Comparison of ENCODE assay signal across 8 cellular contexts in genomic region chr4:85779165-85779564, GRCh38.
A peak's percentile ranks its signal among the peaks of the same experiment; 100 is the strongest.
DNase-seq lines count a peak whose midpoint lies in the region; ATAC-seq and TF ChIP-seq lines count a peak whose summit lies in the region.

No MANE protein-coding gene starts in this region.

- H3K9ac ChIP-seq in endodermal cell (ENCODE audit: extremely low read depth, low read length, poor library complexity, severe bottlenecking), result peak overlapping the region; percentile 28

- peaks cover 15% of the 10 kb centered on the region for H3K9me3 ChIP-seq in endodermal cell (ENCODE audit: control insufficient read depth, low read length)
- H3K9me3 ChIP-seq in psoas muscle, result no peaks in the 10 kb centered on the region

- peak overlapping the region; percentile 79 for H3K27ac Mint-ChIP-seq in endodermal cell
- H3K27ac Mint-ChIP-seq in activated CD8-positive, alpha-beta memory T cell treated with anti-CD3 and anti-CD28 coated beads, Interleukin-2, amount 10 ng/mL, durations not matched to agents 7 days and 5 days, result no peak overlapping the region

- peaks cover 35% of the 10 kb centered on the region for H3K4me1 Mint-ChIP-seq in endodermal cell
- H3K4me1 Mint-ChIP-seq in activated CD8-positive, alpha-beta memory T cell treated with anti-CD3 and anti-CD28 coated beads, Interleukin-2, amount 10 ng/mL, durations not matched to agents 7 days and 5 days, result no peaks in the 10 kb centered on the region

- peak; percentile 24 for ATAC-seq in GM18517 (IDR thresholded peaks at IDR 0.05; ENCODE audit: unreplicated experiment)
- peak; percentile 32 for ATAC-seq in HG03432 (IDR thresholded peaks at IDR 0.05; ENCODE audit: unreplicated experiment)
- ATAC-seq in psoas muscle, result no peak
- no peak for ATAC-seq in activated CD8-positive, alpha-beta memory T cell treated with anti-CD3 and anti-CD28 coated beads, Interleukin-2, amount 10 ng/mL, durations not matched to agents 7 days and 5 days
- no peak for ATAC-seq in GM18520 (IDR thresholded peaks at IDR 0.05; ENCODE audit: unreplicated experiment)

- no peaks in the 10 kb centered on the region for H3K27me3 ChIP-seq in endodermal cell (ENCODE audit: control insufficient read depth, insufficient read depth, low read length, poor library complexity, severe bottlenecking)
- H3K27me3 ChIP-seq in psoas muscle (ENCODE audit: insufficient read depth in 3 of 3, low read length in 2 of 3), result no peaks in the 10 kb centered on the region

- peaks cover 12% of the 10 kb centered on the region for H3K36me3 Mint-ChIP-seq in endodermal cell (ENCODE audit: low read depth)
- H3K36me3 Mint-ChIP-seq in activated CD8-positive, alpha-beta memory T cell treated with anti-CD3 and anti-CD28 coated beads, Interleukin-2, amount 10 ng/mL, durations not matched to agents 7 days and 5 days, result no peaks in the 10 kb centered on the region

- CTCF ChIA-PET in activated CD8-positive, alpha-beta memory T cell treated with anti-CD3 and anti-CD28 coated beads, Interleukin-2, amount 10 ng/mL, durations not matched to agents 7 days and 5 days (lab: Charles Lee), result no interaction called here

- peaks cover 3% of the 10 kb centered on the region for H3K4me1 ChIP-seq in endodermal cell (ENCODE audit: control insufficient read depth, insufficient read depth, low read length)
- H3K4me1 ChIP-seq in psoas muscle, result peaks cover 8% of the 10 kb centered on the region

- peak overlapping the region; percentile 61 for H3K4me3 Mint-ChIP-seq in endodermal cell
- H3K4me3 Mint-ChIP-seq in activated CD8-positive, alpha-beta memory T cell treated with anti-CD3 and anti-CD28 coated beads, Interleukin-2, amount 10 ng/mL, durations not matched to agents 7 days and 5 days, result no peak overlapping the region

- peaks cover 15% of the 10 kb centered on the region for H3K9me3 Mint-ChIP-seq in endodermal cell
- H3K9me3 Mint-ChIP-seq in activated CD8-positive, alpha-beta memory T cell treated with anti-CD3 and anti-CD28 coated beads, Interleukin-2, amount 10 ng/mL, durations not matched to agents 7 days and 5 days (ENCODE audit: low read depth), result peaks cover 2% of the 10 kb centered on the region

- no peaks in the 10 kb centered on the region for H3K27me3 Mint-ChIP-seq in endodermal cell (ENCODE audit: insufficient read depth)
- H3K27me3 Mint-ChIP-seq in activated CD8-positive, alpha-beta memory T cell treated with anti-CD3 and anti-CD28 coated beads, Interleukin-2, amount 10 ng/mL, durations not matched to agents 7 days and 5 days, result no peaks in the 10 kb centered on the region

- H3K27ac ChIP-seq in endodermal cell (ENCODE audit: low read depth, low read length), result no peak overlapping the region
- peak overlapping the region; percentile 46 for H3K27ac ChIP-seq in psoas muscle

- intact Hi-C loops in psoas muscle (cut with DNase I), result no loop called here

- DNase-seq in endodermal cell (no peak), psoas muscle (no peak), NCI-H226 (no peak), NCI-H1092 treated with DMSO at 0.1 percent for 48 hours (lab: John Stamatoyannopoulos, UW) (no peak)
- DNase-seq in activated CD8-positive, alpha-beta memory T cell treated with anti-CD3 and anti-CD28 coated beads, Interleukin-2, amount 10 ng/mL, durations not matched to agents 7 days and 5 days, result no peak

- H3K4me3 ChIP-seq in endodermal cell (ENCODE audit: low read length) (peak overlapping the region; percentile 74), psoas muscle (peak overlapping the region; percentile 45)

- peaks cover 4% of the 10 kb centered on the region for H3K36me3 ChIP-seq in endodermal cell (ENCODE audit: control insufficient read depth, insufficient read depth, low read length)
- no peaks in the 10 kb centered on the region for H3K36me3 ChIP-seq in psoas muscle (ENCODE audit: insufficient read depth in 1 of 2, low read depth in 1 of 2)

- no peak for TF ChIP-seq CTCF in endodermal cell (conservative IDR thresholded peaks at IDR 0.05)
- no peak for TF ChIP-seq CTCF in psoas muscle (IDR thresholded peaks at IDR 0.05)

Comparison
In these comparisons a context has a peak if more than half of its experiments do, and no peak if none do; other contexts are left out.
1. ATAC-seq: peak in GM18517 (single experiment) and HG03432 (single experiment); none in psoas muscle (0 of 4), activated CD8-positive, alpha-beta memory T cell treated with anti-CD3 and anti-CD28 coated beads, Interleukin-2, amount 10 ng/mL, durations not matched to agents 7 days and 5 days (single experiment) and GM18520 (single experiment).